Comparison of ENCODE assay signal across 8 cellular contexts in the genomic region with DNA sequence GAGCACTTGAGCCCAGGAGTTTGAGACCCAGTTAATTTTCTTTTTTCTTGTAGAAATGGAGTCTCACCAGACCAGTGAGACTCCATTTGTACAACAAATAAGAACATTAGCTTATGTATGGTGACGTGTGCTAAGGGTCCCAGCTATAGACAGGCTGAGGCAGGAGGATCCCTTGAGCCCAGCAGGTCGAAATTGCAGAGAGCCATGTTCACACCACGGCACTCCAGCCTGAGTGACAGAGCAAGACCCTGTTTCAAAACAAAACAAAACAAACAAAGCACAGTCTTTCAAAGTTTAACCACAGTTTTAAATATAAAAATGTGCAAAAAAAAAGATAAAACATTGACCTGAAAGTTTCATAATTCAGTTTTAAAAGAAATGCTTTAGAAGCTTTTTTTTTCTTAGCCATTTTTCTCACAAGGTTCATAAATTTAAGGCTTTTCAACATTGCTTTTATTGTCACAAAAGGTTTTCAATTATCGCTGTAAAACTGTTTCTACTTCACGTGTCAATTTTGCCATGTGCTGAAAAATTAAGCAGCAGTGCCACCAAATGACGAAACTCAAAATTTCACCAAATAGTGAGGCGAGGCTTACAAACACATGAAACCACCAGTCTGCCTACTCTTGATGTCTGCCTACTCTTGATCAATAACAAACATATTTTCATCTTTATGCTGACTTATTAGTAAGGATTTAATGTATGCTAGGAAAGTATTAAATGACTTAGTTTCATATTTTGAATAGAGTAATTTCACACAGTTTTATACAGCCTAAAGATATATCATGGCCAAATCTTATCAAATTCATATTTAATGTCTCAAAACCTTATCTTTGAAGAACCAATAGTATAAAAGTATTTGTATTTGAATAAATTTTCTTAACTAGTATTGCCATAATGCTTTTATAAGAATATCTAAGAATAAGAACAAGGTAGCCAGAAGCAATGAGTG.
DNase-seq lines count a peak whose midpoint lies in the region; ATAC-seq and TF ChIP-seq lines count a peak whose summit lies in the region.

No MANE protein-coding gene starts in this region.

- H3K9ac ChIP-seq in GM23248, result 0 out of 2 replicates have a peak overlapping the region, but pooled peaks have one; percentile 14

- no peak for ATAC-seq in naive B cell (ENCODE audit: low read depth in 2 of 2)

- H3K27ac Mint-ChIP-seq in naive B cell, result no peak overlapping the region

- peaks cover 0 to 22% of the 10 kb centered on the region in 2 donors for H3K36me3 Mint-ChIP-seq in naive B cell

- peaks cover 17% of the 10 kb centered on the region for H3K4me1 ChIP-seq in GM23248 (ENCODE audit: insufficient read depth)

- H3K36me3 ChIP-seq in GM23248 (ENCODE audit: low read depth), result no peaks in the 10 kb centered on the region; the same call in 1 of the 2 replicates

- no peak overlapping the region for H2AFZ ChIP-seq in GM23248

- 25 to 26% methylated on average over 7 of the region's 7 CpGs for WGBS in GM23248 (ENCODE audit: low coverage in 1 of 2, low lambda C conversion rate in 2 of 2, missing lambda C conversion rate in 2 of 2), 2 experiments

- no peak for TF ChIP-seq POLR2A in erythroblast (IDR thresholded peaks at IDR 0.05; ENCODE audit: low read length)

- DNase-seq in stimulated activated CD4-positive, alpha-beta T cell treated with anti-CD3 and anti-CD28 coated beads, Interleukin-1b, Interleukin-23, amount 100 ng/mL, for 48 hours, result peak; percentile 6
- no peak for DNase-seq in stimulated activated CD4-positive, alpha-beta T cell treated with anti-CD3 and anti-CD28 coated beads, Interleukin-12 subunit alpha, Interleukin-12 subunit beta, amount 100 ng/mL, for 4 hours
- DNase-seq in GM23248 (peak; percentile 77), LoVo (ENCODE audit: low spot score) (peak; percentile 44), SW 1271 (lab: John Stamatoyannopoulos, UW) (peak; percentile 4 to 20), erythroblast (lab: John Stamatoyannopoulos, UW) (peak; percentile 51 to 66), naive B cell (peak; percentile 23)
- no peak for DNase-seq in stimulated activated naive CD4-positive, alpha-beta T cell treated with Interleukin-2 at 50 U/mL for 16 hours (lab: John Stamatoyannopoulos, UW)

- H3K9me3 Mint-ChIP-seq in naive B cell, result peaks cover 0 to 7% (median 1%) of the 10 kb centered on the region in 7 donors

- H3K9me3 ChIP-seq in GM23248 (ENCODE audit: low read depth), result no peaks in the 10 kb centered on the region

- H3K9me2 ChIP-seq in GM23248 (ENCODE audit: insufficient read depth), result no peaks in the 10 kb centered on the region

- in situ Hi-C loops in GM23248 (cut with MboI), result loop anchor here (5.0 to 25.0 kb wide), 3 partner anchors 464 to 1299 kb away; no protein-coding TSS in a partner anchor

- peaks cover 14% of the 10 kb centered on the region; the same call in 1 of the 2 replicates for H3F3A ChIP-seq in GM23248 (ENCODE audit: insufficient read depth)

- H3K27me3 Mint-ChIP-seq in naive B cell, result no peaks in the 10 kb centered on the region

- H3K27ac ChIP-seq in GM23248, result no peak overlapping the region

- peak overlapping the region; percentile 38 for H3K4me2 ChIP-seq in GM23248 (ENCODE audit: unreplicated experiment)

- no peak overlapping the region for H3K4me3 Mint-ChIP-seq in naive B cell

- no peaks in the 10 kb centered on the region for H3K4me1 Mint-ChIP-seq in naive B cell

- H3K4me3 ChIP-seq in GM23248, result peak overlapping the region; percentile 38; the same call in 1 of the 2 replicates

- no peaks in the 10 kb centered on the region for H4K20me1 ChIP-seq in GM23248 (ENCODE audit: insufficient read depth)

- no peaks in the 10 kb centered on the region for H3K79me2 ChIP-seq in GM23248 (ENCODE audit: insufficient read depth)

- H3K27me3 ChIP-seq in GM23248 (replicated peaks; ENCODE audit: insufficient read depth), result no peaks in the 10 kb centered on the region

Comparison
In these comparisons a context has a peak if more than half of its experiments do, and no peak if none do; other contexts are left out.
1. DNase-seq: peak in stimulated activated CD4-positive, alpha-beta T cell treated with anti-CD3 and anti-CD28 coated beads, Interleukin-1b, Interleukin-23, amount 100 ng/mL, for 48 hours (single experiment), GM23248 (single experiment), LoVo (single experiment), SW 1271 (2 of 2), erythroblast (2 of 2) and naive B cell (single experiment); none in stimulated activated CD4-positive, alpha-beta T cell treated with anti-CD3 and anti-CD28 coated beads, Interleukin-12 subunit alpha, Interleukin-12 subunit beta, amount 100 ng/mL, for 4 hours (single experiment) and stimulated activated naive CD4-positive, alpha-beta T cell treated with Interleukin-2 at 50 U/mL for 16 hours (single experiment).